ENCODE assay signal across 15 cellular contexts in genomic region chr1:159911668-159912067, GRCh38. TPM values are rescaled to one million over a fixed set of nuclear protein-coding genes. Genes with fewer than 3 reads are reported as not detected.
DNase-seq lines count a peak whose midpoint lies in the region; ATAC-seq, FAIRE-seq and TF ChIP-seq lines count a peak whose summit lies in the region.
"Had no signal": no experiment of that assay in that cellular context is flagged by ENCODE, and none has a peak within 500 bp of the region (broad histone marks: within the 10 kb centered on the region; RNA-seq: fewer than 3 reads in every experiment).

No MANE protein-coding gene starts in this region.

- no peak overlapping the region for H3K9ac ChIP-seq in kidney (ENCODE audit: low read length in 2 of 2)

- peaks cover 0 to 8% (median 0%) of the 10 kb centered on the region in 9 donors for H3K36me3 ChIP-seq in heart left ventricle
- no peaks in the 10 kb centered on the region for H3K36me3 ChIP-seq in tibial artery
- H3K36me3 ChIP-seq in kidney (ENCODE audit: control insufficient read depth in 1 of 2, insufficient read depth in 2 of 2, low read length in 2 of 2) = no peaks in the 10 kb centered on the region
- no peaks in the 10 kb centered on the region for H3K36me3 ChIP-seq in ovary
- H3K36me3 ChIP-seq: breast epithelium, gastroesophageal sphincter had no signal

- TF ChIP-seq POLR2A in heart left ventricle (IDR thresholded peaks at IDR 0.05) (no peak), ovary (IDR thresholded peaks at IDR 0.05) (no peak)

- H3K36me3 Mint-ChIP-seq in WTC11 (no peaks in the 10 kb centered on the region), immature natural killer cell (peaks cover 4 to 13% (median 11%) of the 10 kb centered on the region in 3 donors)

- FAIRE-seq in kidney (lab: Jason Lieb, UNC) = no peak

- H3K27ac ChIP-seq in heart left ventricle = peak overlapping the region in 9 of 12 donors; percentile 34 to 79 (median 63)
- peak overlapping the region; percentile 4 to 69 for H3K27ac ChIP-seq in tibial artery
- H3K27ac ChIP-seq in kidney (ENCODE audit: low read depth in 2 of 2, low read length in 2 of 2) = peak overlapping the region in 1 of 2 donors; percentile 25
- H3K27ac ChIP-seq in ovary = no peak overlapping the region

- H3K4me1 Mint-ChIP-seq in WTC11 = peaks cover 68% of the 10 kb centered on the region
- H3K4me1 Mint-ChIP-seq in immature natural killer cell = peaks cover 51 to 55% of the 10 kb centered on the region in 2 donors

- H3K27me3 ChIP-seq in heart left ventricle = no peaks in the 10 kb centered on the region
- H3K27me3 ChIP-seq in tibial artery = no peaks in the 10 kb centered on the region
- H3K27me3 ChIP-seq in ovary = no peaks in the 10 kb centered on the region
- H3K27me3 ChIP-seq: breast epithelium, gastroesophageal sphincter, testis had no signal

- CTCF ChIA-PET in WTC11 (lab: Charles Lee) = interaction anchor here (1.1 to 1.5 kb wide), 2 partner anchors 20 to 167 kb away, joined by 3 to 4 read pairs; no protein-coding TSS in a partner anchor

- 53 to 80% (median 61%) methylated on average over 3 of the region's 3 CpGs for WGBS in heart left ventricle, 4 donors
- WGBS in ovary, 3 donors = 70 to 91% (median 82%) methylated on average over 3 of the region's 3 CpGs

- H3K9me3 Mint-ChIP-seq in WTC11 (no peaks in the 10 kb centered on the region), immature natural killer cell (no peaks in the 10 kb centered on the region)

- TF ChIP-seq CTCF in heart left ventricle (IDR thresholded peaks at IDR 0.05) = no peak
- TF ChIP-seq CTCF in WTC11 (IDR thresholded peaks at IDR 0.05) = no peak
- TF ChIP-seq CTCF in tibial artery (IDR thresholded peaks at IDR 0.05) = no peak
- TF ChIP-seq CTCF in kidney (IDR thresholded peaks at IDR 0.05; ENCODE audit: borderline replicate concordance, extremely low read depth, insufficient read depth) = no peak
- no peak for TF ChIP-seq CTCF in ovary (IDR thresholded peaks at IDR 0.05)

- H3K4me3 Mint-ChIP-seq in WTC11 = no peak overlapping the region
- peak overlapping the region; percentile 55 to 81 (median 67) for H3K4me3 Mint-ChIP-seq in immature natural killer cell

- H3K9me3 ChIP-seq in heart left ventricle (no peaks in the 10 kb centered on the region), tibial artery (no peaks in the 10 kb centered on the region), kidney (ENCODE audit: control insufficient read depth in 1 of 2, low read length in 2 of 2) (no peaks in the 10 kb centered on the region), ovary (no peaks in the 10 kb centered on the region)
- H3K9me3 ChIP-seq: breast epithelium, gastroesophageal sphincter, testis had no signal

- peak overlapping the region; percentile 32; the same call in 1 of the 2 replicates for H3K27ac Mint-ChIP-seq in WTC11
- peak overlapping the region; percentile 96 to 99 (median 98) for H3K27ac Mint-ChIP-seq in immature natural killer cell

- no peak for ATAC-seq in heart left ventricle
- no peak for ATAC-seq in left ventricle myocardium superior
- ATAC-seq in WTC11 = no peak
- ATAC-seq: gastroesophageal sphincter had no signal

- H3K4me3 ChIP-seq in heart left ventricle (no peak overlapping the region), tibial artery (no peak overlapping the region), kidney (ENCODE audit: low read length in 2 of 2) (no peak overlapping the region), ovary (no peak overlapping the region)
- H3K4me3 ChIP-seq: breast epithelium, gastroesophageal sphincter, testis had no signal

- DNase-seq in heart left ventricle = no peak
- DNase-seq in left ventricle myocardium superior = no peak
- DNase-seq in WTC11 (ENCODE audit: low spot score) = no peak
- peak; percentile 14 to 22 (median 18) for DNase-seq in immature natural killer cell
- no peak for DNase-seq in tibial artery
- no peak for DNase-seq in kidney
- no peak for DNase-seq in COLO829 (ENCODE audit: low spot score)
- no peak for DNase-seq in ovary
- DNase-seq: activated CD4-positive, CD25-positive, alpha-beta regulatory T cell treated with anti-CD3 and anti-CD28 coated beads, Interleukin-2, amount 50 U/mL, for 72 hours; C1 segment of cervical spinal cord; NCI-H1092; testis had no signal

- POLR2A ChIA-PET in WTC11 (lab: Charles Lee) = no interaction called here

- TF ChIP-seq EP300 in ovary (IDR thresholded peaks at IDR 0.05) = no peak

- intact Hi-C loops in heart left ventricle (cut with DNase I) (no loop called here), left ventricle myocardium superior (cut with micrococcal nuclease) (no loop called here), tibial artery (cut with DNase I; ENCODE audit: low total_unique reads) (no loop called here), kidney (cut with DNase I) (no loop called here), ovary (cut with DNase I) (no loop called here)

- H3K4me1 ChIP-seq in heart left ventricle (peaks cover 0 to 50% (median 30%) of the 10 kb centered on the region in 12 donors), tibial artery (peaks cover 0 to 32% (median 19%) of the 10 kb centered on the region in 4 donors), kidney (ENCODE audit: control insufficient read depth in 1 of 2, insufficient read depth in 1 of 2, low read depth in 1 of 2, low read length in 2 of 2) (peaks cover 0 to 20% of the 10 kb centered on the region in 2 donors), ovary (ENCODE audit: insufficient read depth) (peaks cover 4% of the 10 kb centered on the region)
- H3K4me1 ChIP-seq: breast epithelium had no signal

- no peaks in the 10 kb centered on the region for H3K27me3 Mint-ChIP-seq in WTC11 (ENCODE audit: low read depth)
- peaks cover 10 to 13% (median 13%) of the 10 kb centered on the region in 3 donors for H3K27me3 Mint-ChIP-seq in immature natural killer cell (ENCODE audit: low read depth in 3 of 3)

TF ChIP-seq in WTC11, 78 proteins besides CTCF, POLR2A, EP300 and RAD21 (continues in another document):
- TF ChIP-seq RORB (CRISPR knock-in tag; IDR thresholded peaks at IDR 0.05) (no peak), KAT7 (CRISPR knock-in tag; IDR thresholded peaks at IDR 0.05; ENCODE audit: borderline replicate concordance) (no peak)
- TF ChIP-seq, protein P1, sequence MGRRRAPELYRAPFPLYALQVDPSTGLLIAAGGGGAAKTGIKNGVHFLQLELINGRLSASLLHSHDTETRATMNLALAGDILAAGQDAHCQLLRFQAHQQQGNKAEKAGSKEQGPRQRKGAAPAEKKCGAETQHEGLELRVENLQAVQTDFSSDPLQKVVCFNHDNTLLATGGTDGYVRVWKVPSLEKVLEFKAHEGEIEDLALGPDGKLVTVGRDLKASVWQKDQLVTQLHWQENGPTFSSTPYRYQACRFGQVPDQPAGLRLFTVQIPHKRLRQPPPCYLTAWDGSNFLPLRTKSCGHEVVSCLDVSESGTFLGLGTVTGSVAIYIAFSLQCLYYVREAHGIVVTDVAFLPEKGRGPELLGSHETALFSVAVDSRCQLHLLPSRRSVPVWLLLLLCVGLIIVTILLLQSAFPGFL (CRISPR knock-in tag; IDR thresholded peaks at IDR 0.05; ENCODE audit: borderline replicate concordance) = no peak

RNA-seq across cellular contexts. Expression of gene CFAP45, which starts 11.7 kb away (rescaled TPM):
- total RNA-seq in heart left ventricle (1 to 10 TPM in 1 of 9 donors, under 1 TPM in 6, not detected in 2; 0.31 to 1.8 (median 0.62) TPM), left ventricle myocardium superior (1.7 TPM), WTC11 (2021) (0.27 to 0.48 TPM (median 0.48 TPM) in 3 replicates), kidney (1.0 TPM), ovary (10 to 100 TPM in 1 of 7 donors, 1 to 10 TPM in 6; 1.1 to 16.7 (median 1.5) TPM)
- polyA plus RNA-seq in heart left ventricle (1 to 10 TPM in 1 of 2 donors, under 1 TPM in 1; 0.29 to 1.3 TPM), immature natural killer cell (under 1 TPM in 1 of 3 donors, not detected in 2; 0.36 TPM), kidney (ENCODE audit: insufficient read depth, low read depth, low replicate concordance) (14.2 TPM), ovary (under 1 TPM; 0.30 to 0.50 TPM)

RNA-seq across cellular contexts. Expression of gene TAGLN2, which starts 13.6 kb away (rescaled TPM):
- total RNA-seq in heart left ventricle (100 to 1,000 TPM in 5 of 9 donors, 10 to 100 TPM in 4; 84.3 to 246 (median 131) TPM), left ventricle myocardium superior (104 TPM), WTC11 (2021) (66.9 to 75.3 TPM (median 73.3 TPM) in 3 replicates), kidney (358 TPM), ovary (100 to 1,000 TPM in 6 of 7 donors, 10 to 100 TPM in 1; 81.8 to 202 (median 149) TPM)
- polyA plus RNA-seq in heart left ventricle (100 to 1,000 TPM; 113 to 226 TPM), immature natural killer cell (1,000 to 10,000 TPM in 2 of 3 donors, 100 to 1,000 TPM in 1; 660 to 1,369 (median 1,251) TPM), kidney (ENCODE audit: insufficient read depth, low read depth, low replicate concordance) (223 TPM), ovary (100 to 1,000 TPM; 174 to 266 TPM)

RNA-seq across cellular contexts. Expression of gene IGSF9, which starts 33.7 kb away (rescaled TPM):
- total RNA-seq in heart left ventricle = 1 to 10 TPM in 1 of 9 donors, under 1 TPM in 3, not detected in 5; 0.10 to 4.8 (median 0.12) TPM
- polyA plus RNA-seq in heart left ventricle = under 1 TPM in 1 of 2 donors, not detected in 1; 0.06 TPM
- 0.79 TPM for total RNA-seq in left ventricle myocardium superior
- 16.4 to 19.4 TPM (median 18.8 TPM) in 3 replicates for total RNA-seq in WTC11 (2021)
- not detected for polyA plus RNA-seq in immature natural killer cell
- 0.88 TPM for total RNA-seq in kidney
- polyA plus RNA-seq in kidney (ENCODE audit: insufficient read depth, low read depth, low replicate concordance) = 1.3 TPM
- 10 to 100 TPM in 1 of 7 donors, 1 to 10 TPM in 5, under 1 TPM in 1; 0.83 to 14.0 (median 2.0) TPM for total RNA-seq in ovary
- polyA plus RNA-seq in ovary = under 1 TPM; 0.10 to 0.87 TPM
- total RNA-seq: mononuclear cell had no signal

RNA-seq across cellular contexts. Expression of gene SLAMF9, which starts 42.4 kb away (rescaled TPM):
- total RNA-seq in heart left ventricle (under 1 TPM in 1 of 9 donors, not detected in 8; 0.88 TPM), left ventricle myocardium superior (not detected), WTC11 (2021) (not detected in 3 replicates), kidney (not detected), ovary (not detected)
- polyA plus RNA-seq in heart left ventricle (under 1 TPM in 1 of 2 donors, not detected in 1; 0.24 TPM), immature natural killer cell (not detected), kidney (ENCODE audit: insufficient read depth, low read depth, low replicate concordance) (not detected), ovary (not detected)
- total RNA-seq: breast epithelium, gastroesophageal sphincter had no signal

RNA-seq across cellular contexts. Expression of gene VSIG8, which starts 49.2 kb away (rescaled TPM):
- total RNA-seq in heart left ventricle = not detected
- under 1 TPM in 1 of 2 donors, not detected in 1; 0.27 TPM for polyA plus RNA-seq in heart left ventricle
- total RNA-seq in left ventricle myocardium superior = not detected
- total RNA-seq in WTC11 (2021) = not detected in 3 replicates
- not detected for polyA plus RNA-seq in immature natural killer cell
- not detected for total RNA-seq in kidney
- 8.1 TPM for polyA plus RNA-seq in kidney (ENCODE audit: insufficient read depth, low read depth, low replicate concordance)
- under 1 TPM in 5 of 7 donors, not detected in 2; 0.18 to 0.48 (median 0.23) TPM for total RNA-seq in ovary
- polyA plus RNA-seq in ovary = under 1 TPM in 1 of 2 donors, not detected in 1; 0.06 TPM
- total RNA-seq: gastroesophageal sphincter had no signal

Comparison
In these comparisons a context has a peak if more than half of its experiments do, and no peak if none do; other contexts are left out.
1. DNase-seq: peak in immature natural killer cell (3 of 3); none in heart left ventricle (0 of 5), left ventricle myocardium superior (single experiment), WTC11 (single experiment), tibial artery (0 of 2), kidney (single experiment), COLO829 (single experiment) and ovary (0 of 5).
2. H3K27ac ChIP-seq: peak in heart left ventricle (9 of 12) and tibial artery (2 of 2); none in ovary (0 of 2).